Comparison of ENCODE assay signal across 11 cellular contexts in the genomic region with DNA sequence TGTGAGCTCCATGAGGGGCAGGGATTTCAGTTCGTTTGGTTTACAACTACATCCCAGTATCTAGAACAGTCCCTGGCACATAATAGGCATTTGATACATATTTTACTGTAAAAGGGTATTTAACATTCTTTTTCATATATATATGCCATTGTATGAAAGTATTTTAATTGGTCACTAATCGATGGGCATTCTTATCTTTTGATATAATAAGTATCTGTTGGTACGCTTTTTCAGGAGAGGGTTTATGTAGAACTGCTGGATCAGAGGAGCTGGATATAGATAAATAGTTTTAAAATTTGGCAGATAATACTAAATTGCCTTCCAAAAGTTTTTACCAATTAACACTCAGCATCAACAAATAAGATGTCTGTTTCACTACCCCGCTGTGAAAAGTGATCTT. TPM values are rescaled to one million over a fixed set of nuclear protein-coding genes. Genes with fewer than 3 reads are reported as not detected.
DNase-seq lines count a peak whose midpoint lies in the region; ATAC-seq and TF ChIP-seq lines count a peak whose summit lies in the region.
"Had no signal": no experiment of that assay in that cellular context is flagged by ENCODE, and none has a peak within 500 bp of the region (broad histone marks: within the 10 kb centered on the region; RNA-seq: fewer than 3 reads in every experiment).

No MANE protein-coding gene starts in this region.

- H3K4me3 Mint-ChIP-seq in naive thymus-derived CD4-positive, alpha-beta T cell = no peak overlapping the region
- H3K4me3 Mint-ChIP-seq in activated CD8-positive, alpha-beta T cell treated with anti-CD3 and anti-CD28 coated beads for 36 hours = no peak overlapping the region

- no peaks in the 10 kb centered on the region for H3K9me2 ChIP-seq in Karpas-422 (replicated peaks; ENCODE audit: insufficient read depth, low read length)

- peaks cover 25% of the 10 kb centered on the region for H3K4me1 ChIP-seq in ACC112 (ENCODE audit: control insufficient read depth, insufficient read depth, low read length, unreplicated experiment)
- H3K4me1 ChIP-seq in Karpas-422 (ENCODE audit: low read length) = peaks cover 39% of the 10 kb centered on the region
- peaks cover 22% of the 10 kb centered on the region for H3K4me1 ChIP-seq in effector memory CD4-positive, alpha-beta T cell (ENCODE audit: control insufficient read depth, insufficient read depth, low read length, poor library complexity, severe bottlenecking)
- peaks cover 29 to 39% of the 10 kb centered on the region in 2 donors for H3K4me1 ChIP-seq in naive thymus-derived CD4-positive, alpha-beta T cell (ENCODE audit: control insufficient read depth in 2 of 2, insufficient read depth in 2 of 2, low read length in 2 of 2)

- H3K79me2 ChIP-seq in ACC112 (ENCODE audit: control insufficient read depth, insufficient read depth, low read length, unreplicated experiment) (peaks cover 39% of the 10 kb centered on the region), Karpas-422 (ENCODE audit: low read length) (peaks cover 40% of the 10 kb centered on the region)

- DNase-seq in Karpas-422 (no peak), AG20443 (ENCODE audit: low spot score) (no peak)
- no peak for DNase-seq in effector memory CD4-positive, alpha-beta T cell
- DNase-seq in naive thymus-derived CD4-positive, alpha-beta T cell = no peak
- DNase-seq in activated CD8-positive, alpha-beta T cell treated with anti-CD3 and anti-CD28 coated beads for 36 hours = no peak
- DNase-seq: hippocampal formation, SIG-M5 had no signal

- CTCF ChIA-PET in naive thymus-derived CD4-positive, alpha-beta T cell (lab: Charles Lee) = interaction anchor here (0.8 to 1.2 kb wide), 3 partner anchors 11 to 93 kb away, joined by 3 to 5 read pairs (median 4); no protein-coding TSS in a partner anchor
- CTCF ChIA-PET in activated CD8-positive, alpha-beta T cell treated with anti-CD3 and anti-CD28 coated beads for 36 hours (lab: Charles Lee) = interaction anchor here (1.0 to 2.1 kb wide), 9 partner anchors 16 to 242 kb away, joined by 3 to 7 read pairs (median 4); a partner anchor contains a TSS

- H3K36me3 ChIP-seq in ACC112 (ENCODE audit: insufficient read depth, low read length) = no peaks in the 10 kb centered on the region
- H3K36me3 ChIP-seq in Karpas-422 (ENCODE audit: insufficient read depth, low read length) = peaks cover 23% of the 10 kb centered on the region; the same call in 1 of the 2 replicates
- H3K36me3 ChIP-seq in effector memory CD4-positive, alpha-beta T cell (ENCODE audit: control insufficient read depth, insufficient read depth, low read length) = peaks cover 6% of the 10 kb centered on the region
- H3K36me3 ChIP-seq in naive thymus-derived CD4-positive, alpha-beta T cell (ENCODE audit: control insufficient read depth in 2 of 3, insufficient read depth in 3 of 3, low read length in 3 of 3) = peaks cover 0 to 4% (median 0%) of the 10 kb centered on the region in 3 experiments

- no peak overlapping the region for H3K27ac ChIP-seq in ACC112 (ENCODE audit: low read depth, low read length)
- H3K27ac ChIP-seq in Karpas-422 (ENCODE audit: low read length) = peak overlapping the region; percentile 86
- H3K27ac ChIP-seq in effector memory CD4-positive, alpha-beta T cell (ENCODE audit: insufficient read depth, low read length, poor library complexity, severe bottlenecking) = peak overlapping the region; percentile 89
- peak overlapping the region; percentile 89 for H3K27ac ChIP-seq in naive thymus-derived CD4-positive, alpha-beta T cell (ENCODE audit: low read depth, low read length)

- H3K4me3 ChIP-seq in ACC112 (ENCODE audit: low read depth, low read length) = peak overlapping the region; percentile 99
- H3K4me3 ChIP-seq in Karpas-422 (ENCODE audit: low read length) = peak overlapping the region; percentile 76
- peak overlapping the region; percentile 80 for H3K4me3 ChIP-seq in effector memory CD4-positive, alpha-beta T cell (ENCODE audit: insufficient read depth, low read depth, low read length, poor library complexity, severe bottlenecking)
- H3K4me3 ChIP-seq in naive thymus-derived CD4-positive, alpha-beta T cell (ENCODE audit: low read length) = peak overlapping the region; percentile 93

- TF ChIP-seq CTCF in activated CD8-positive, alpha-beta T cell treated with anti-CD3 and anti-CD28 coated beads for 36 hours (IDR thresholded peaks at IDR 0.05) = no peak

- H3K9ac ChIP-seq in Karpas-422 (ENCODE audit: low read length) = peak overlapping the region; percentile 81

- H3K9me3 Mint-ChIP-seq in naive thymus-derived CD4-positive, alpha-beta T cell = peaks cover 0 to 15% (median 2%) of the 10 kb centered on the region in 11 donors
- H3K9me3 Mint-ChIP-seq in activated CD8-positive, alpha-beta T cell treated with anti-CD3 and anti-CD28 coated beads for 36 hours = peaks cover 7% of the 10 kb centered on the region

- H4K20me1 ChIP-seq in Karpas-422 (ENCODE audit: insufficient read depth, low read depth, low read length) = peaks cover 29% of the 10 kb centered on the region

- H3K9me3 ChIP-seq in Karpas-422 (ENCODE audit: low read length) = no peaks in the 10 kb centered on the region
- H3K9me3 ChIP-seq in effector memory CD4-positive, alpha-beta T cell (ENCODE audit: control insufficient read depth, low read length) = no peaks in the 10 kb centered on the region
- no peaks in the 10 kb centered on the region for H3K9me3 ChIP-seq in naive thymus-derived CD4-positive, alpha-beta T cell (ENCODE audit: control insufficient read depth in 2 of 3, low read length in 3 of 3)

- POLR2A ChIA-PET in naive thymus-derived CD4-positive, alpha-beta T cell (lab: Charles Lee) = interaction anchor here (0.6 to 2.4 kb wide), 13 partner anchors 11 to 1534 kb away, joined by 3 to 25 read pairs (median 6); a partner anchor contains a TSS
- POLR2A ChIA-PET in activated CD8-positive, alpha-beta T cell treated with anti-CD3 and anti-CD28 coated beads for 36 hours (lab: Charles Lee) = interaction anchor here (0.5 to 1.8 kb wide), 9 partner anchors 14 to 1267 kb away, joined by 3 to 7 read pairs (median 4); a partner anchor contains a TSS

- peak overlapping the region; percentile 90 for H3K4me2 ChIP-seq in Karpas-422 (ENCODE audit: low read depth, low read length, poor library complexity, severe bottlenecking)

- peaks cover 0 to 11% (median 4%) of the 10 kb centered on the region in 5 donors for H3K36me3 Mint-ChIP-seq in naive thymus-derived CD4-positive, alpha-beta T cell
- H3K36me3 Mint-ChIP-seq in activated CD8-positive, alpha-beta T cell treated with anti-CD3 and anti-CD28 coated beads for 36 hours (ENCODE audit: low read depth) = peaks cover 23% of the 10 kb centered on the region

- intact Hi-C loops in naive thymus-derived CD4-positive, alpha-beta T cell (cut with micrococcal nuclease) = loop anchor here (1.0 to 5.0 kb wide), 10 partner anchors 19 to 795 kb away; a partner anchor contains a TSS
- intact Hi-C loops in activated CD8-positive, alpha-beta T cell treated with anti-CD3 and anti-CD28 coated beads for 36 hours (cut with micrococcal nuclease) = loop anchor here (1.0 to 10.0 kb wide), 2 partner anchors 93 to 207 kb away; a partner anchor contains a TSS

- H2AFZ ChIP-seq in ACC112 (ENCODE audit: low read length, unreplicated experiment) = peak overlapping the region; percentile 72
- H2AFZ ChIP-seq in Karpas-422 (ENCODE audit: low read length) = peak overlapping the region; percentile 66

- no peaks in the 10 kb centered on the region for H3K27me3 Mint-ChIP-seq in naive thymus-derived CD4-positive, alpha-beta T cell
- H3K27me3 Mint-ChIP-seq in activated CD8-positive, alpha-beta T cell treated with anti-CD3 and anti-CD28 coated beads for 36 hours = no peaks in the 10 kb centered on the region

- H3K27me3 ChIP-seq in ACC112 (ENCODE audit: insufficient read depth, low read length) = no peaks in the 10 kb centered on the region
- H3K27me3 ChIP-seq in Karpas-422 (ENCODE audit: low read length) = no peaks in the 10 kb centered on the region
- H3K27me3 ChIP-seq in effector memory CD4-positive, alpha-beta T cell (replicated peaks; ENCODE audit: control insufficient read depth, insufficient read depth, low read length, poor library complexity, severe bottlenecking) = no peaks in the 10 kb centered on the region
- H3K27me3 ChIP-seq in naive thymus-derived CD4-positive, alpha-beta T cell (ENCODE audit: control insufficient read depth in 2 of 2, insufficient read depth in 2 of 2, low read length in 2 of 2) = no peaks in the 10 kb centered on the region

- no peak for ATAC-seq in naive thymus-derived CD4-positive, alpha-beta T cell
- ATAC-seq in HG02759 (IDR thresholded peaks at IDR 0.05; ENCODE audit: unreplicated experiment) = no peak
- ATAC-seq in HG02588 (IDR thresholded peaks at IDR 0.05; ENCODE audit: unreplicated experiment) = no peak
- ATAC-seq in activated CD8-positive, alpha-beta T cell treated with anti-CD3 and anti-CD28 coated beads for 36 hours = no peak

- H3K27ac Mint-ChIP-seq in naive thymus-derived CD4-positive, alpha-beta T cell = no peak overlapping the region
- H3K27ac Mint-ChIP-seq in activated CD8-positive, alpha-beta T cell treated with anti-CD3 and anti-CD28 coated beads for 36 hours = no peak overlapping the region
- H3K27ac Mint-ChIP-seq: activated T-helper 2 cell treated with anti-CD3 and anti-CD28 coated beads, Interferon-gamma antibody, Interleukin-2, Interleukin-4, amounts not matched to agents 10 μg/mL and 5 μg/mL and 100 μg/mL, durations not matched to agents 14 hours and 24 hours and 36 hours had no signal

- peaks cover 0 to 20% (median 12%) of the 10 kb centered on the region in 7 donors for H3K4me1 Mint-ChIP-seq in naive thymus-derived CD4-positive, alpha-beta T cell
- H3K4me1 Mint-ChIP-seq in activated CD8-positive, alpha-beta T cell treated with anti-CD3 and anti-CD28 coated beads for 36 hours (ENCODE audit: low read depth) = peaks cover 11% of the 10 kb centered on the region

RNA-seq across cellular contexts. Expression of a gene that starts 1.0 kb away (rescaled TPM):
- total RNA-seq in Karpas-422 (2014; rRNA removed; shearing (Covaris generic); ENCODE audit: low replicate concordance) = 123 and 235 TPM in 2 replicates
- 100 to 1,000 TPM in 4 of 5 experiments, 10 to 100 TPM in 1; 75.9 to 128 (median 110) TPM for total RNA-seq in naive thymus-derived CD4-positive, alpha-beta T cell
- 100 to 1,000 TPM in 1 of 2 donors, 10 to 100 TPM in 1; 65.0 to 119 TPM for polyA plus RNA-seq in naive thymus-derived CD4-positive, alpha-beta T cell
- total RNA-seq in activated CD8-positive, alpha-beta T cell treated with anti-CD3 and anti-CD28 coated beads for 36 hours = 100 to 1,000 TPM; 183 to 194 TPM
